ENCODE assay signal across 8 cellular contexts in the genomic region with DNA sequence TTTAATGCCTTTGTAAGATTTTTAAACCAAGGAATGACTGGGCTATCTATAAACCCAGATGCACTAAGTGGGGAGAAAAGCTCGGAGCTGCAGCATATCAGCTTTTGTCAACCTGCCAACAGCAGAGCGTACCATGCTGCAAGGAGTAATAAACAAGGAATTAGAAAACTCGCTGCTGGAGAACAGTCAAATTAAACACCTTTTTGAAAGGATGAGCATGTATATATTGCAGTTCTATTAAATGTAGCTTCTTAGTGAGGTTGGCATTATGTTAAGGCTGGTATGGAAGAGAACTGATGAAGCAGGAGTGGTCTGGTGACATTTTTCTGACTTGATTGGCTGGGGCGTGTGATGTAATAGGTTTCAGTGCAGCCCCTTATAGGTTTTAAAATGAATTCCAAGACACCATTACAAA.
A peak's percentile ranks its signal among the peaks of the same experiment; 100 is the strongest.
DNase-seq lines count a peak whose midpoint lies in the region; ATAC-seq and TF ChIP-seq lines count a peak whose summit lies in the region.
"Had no signal": no experiment of that assay in that cellular context is flagged by ENCODE, and none has a peak within 500 bp of the region (broad histone marks: within the 10 kb centered on the region; RNA-seq: fewer than 3 reads in every experiment).

No MANE protein-coding gene starts in this region.

- no peak for TF ChIP-seq CTCF in IMR-90 (conservative IDR thresholded peaks at IDR 0.05; ENCODE audit: low read depth, low read length)

- in situ Hi-C loops in IMR-90 (cut with MboI; ENCODE audit: low sequenced_read_pairs) = no loop called here

- no TSS peak for BruUV-seq in IMR-90 (replicated peaks; lab: Mats Ljungman, UMichigan)

- H2BK120ac ChIP-seq in IMR-90 (ENCODE audit: low read depth, low read length) (no peak overlapping the region), neuronal stem cell (ENCODE audit: low read depth, low read length) (no peak overlapping the region)

- no peak overlapping the region for H4K91ac ChIP-seq in IMR-90 (ENCODE audit: insufficient read depth, low read depth, low read length)
- no peak overlapping the region for H4K91ac ChIP-seq in neuronal stem cell (ENCODE audit: low read depth, low read length, poor library complexity)

- no peak overlapping the region for H3K4ac ChIP-seq in IMR-90 (ENCODE audit: low read depth, low read length)
- no peak overlapping the region for H3K4ac ChIP-seq in neuronal stem cell (ENCODE audit: low read length)

- H3K27ac ChIP-seq in IMR-90 (ENCODE audit: insufficient read depth, low read length) (no peak overlapping the region), substantia nigra (ENCODE audit: low read depth, low read length, poor library complexity, severe bottlenecking) (peak overlapping the region; percentile 95), neuronal stem cell (replicated peaks; ENCODE audit: low read length) (no peak overlapping the region)

- no peak overlapping the region for H2BK20ac ChIP-seq in IMR-90 (ENCODE audit: low read depth, low read length)

- no peak overlapping the region for H2BK12ac ChIP-seq in neuronal stem cell (ENCODE audit: low read length)

- peak overlapping the region; percentile 35; the same call in 1 of the 2 replicates for H3K4me2 ChIP-seq in IMR-90 (ENCODE audit: low read depth, low read length)
- H3K4me2 ChIP-seq in neuronal stem cell (ENCODE audit: insufficient read depth, low read length, poor library complexity, severe bottlenecking) = no peak overlapping the region

- H3K23ac ChIP-seq in IMR-90 (ENCODE audit: low read depth, low read length) (no peak overlapping the region), neuronal stem cell (ENCODE audit: low read depth, low read length, poor library complexity) (no peak overlapping the region)

- H3K9me3 ChIP-seq in IMR-90 (ENCODE audit: control insufficient read depth, insufficient read depth, low read length) = no peaks in the 10 kb centered on the region
- no peaks in the 10 kb centered on the region for H3K9me3 ChIP-seq in neuronal stem cell (replicated peaks in 1 of 2; ENCODE audit: control insufficient read depth in 2 of 2, insufficient read depth in 1 of 2, low read depth in 1 of 2, low read length in 2 of 2)

- H3K27me3 ChIP-seq in IMR-90 (ENCODE audit: control insufficient read depth, insufficient read depth, low read length) = no peaks in the 10 kb centered on the region
- no peaks in the 10 kb centered on the region for H3K27me3 ChIP-seq in neuronal stem cell (ENCODE audit: control insufficient read depth in 3 of 3, insufficient read depth in 3 of 3, low read depth in 1 of 3, low read length in 3 of 3)

- H4K20me1 ChIP-seq in IMR-90 (ENCODE audit: insufficient read depth, low read length) = no peaks in the 10 kb centered on the region

- ATAC-seq in IMR-90 (ENCODE audit: low read depth) (no peak), HG03139 (IDR thresholded peaks at IDR 0.05; ENCODE audit: unreplicated experiment) (no peak)

- H3K14ac ChIP-seq in IMR-90 (replicated peaks; ENCODE audit: low read depth, low read length) (no peak overlapping the region), neuronal stem cell (ENCODE audit: low read length) (no peak overlapping the region)

- no peak overlapping the region for H4K5ac ChIP-seq in IMR-90 (ENCODE audit: low read depth, low read length)

- TF ChIP-seq RAD21 in IMR-90 (IDR thresholded peaks at IDR 0.05; ENCODE audit: low read length) = no peak

- no peak overlapping the region for H2BK15ac ChIP-seq in IMR-90 (ENCODE audit: low read depth, low read length)
- H2BK15ac ChIP-seq in neuronal stem cell (ENCODE audit: low read length) = no peak overlapping the region

- H3K9me1 ChIP-seq in IMR-90 (ENCODE audit: insufficient read depth, low read length) = no peaks in the 10 kb centered on the region

- no peak overlapping the region for H2AFZ ChIP-seq in IMR-90 (replicated peaks; ENCODE audit: low read length, poor library complexity)
- no peak overlapping the region for H2AFZ ChIP-seq in neuronal stem cell (ENCODE audit: low read length)

- CTCF ChIA-PET in IMR-90 (lab: Yijun Ruan, JAX) = interaction anchor here (1.0 kb wide), 1 partner anchor 170 kb away, joined by 3 read pairs; no protein-coding TSS in a partner anchor

- H3K36me3 ChIP-seq in IMR-90 (ENCODE audit: control insufficient read depth, insufficient read depth, low read length) (peaks cover 6% of the 10 kb centered on the region), neuronal stem cell (replicated peaks in 1 of 2; ENCODE audit: control insufficient read depth in 2 of 2, insufficient read depth in 2 of 2, low read length in 2 of 2) (peaks cover 0 to 31% of the 10 kb centered on the region in 2 donors)

- TF ChIP-seq POLR2A in IMR-90 (IDR thresholded peaks at IDR 0.05; ENCODE audit: low read depth, low read length) = no peak

- 20% methylated on average over 1 of the region's 4 CpGs; no CpG with 5 or more reads in 1 of the 2 experiments for WGBS in IMR-90 (ENCODE audit: extremely low coverage in 2 of 2, insufficient read length in 1 of 2), 2 experiments
- no CpG with 5 or more reads among the region's 4 CpGs for WGBS in neuronal stem cell (ENCODE audit: extremely low coverage in 2 of 2, insufficient read length in 2 of 2, insufficient replicate concordance in 1 of 2), 2 donors

- H3K79me1 ChIP-seq in IMR-90 (ENCODE audit: low read depth in 1 of 2, low read length in 2 of 2) (peaks cover 8 to 14% of the 10 kb centered on the region in 2 experiments; a peak in 3 of 4 replicates), neuronal stem cell (ENCODE audit: low read depth, low read length) (no peaks in the 10 kb centered on the region)

- H2AK9ac ChIP-seq in IMR-90 (replicated peaks; ENCODE audit: low read depth, low read length, poor library complexity) = no peak overlapping the region

- H4K8ac ChIP-seq in IMR-90 (ENCODE audit: low read depth in 2 of 2, low read length in 2 of 2) (no peak overlapping the region), neuronal stem cell (ENCODE audit: low read depth, low read length) (no peak overlapping the region)

- no peak overlapping the region for H3K56ac ChIP-seq in IMR-90 (ENCODE audit: extremely low read depth, insufficient read depth, low read length)

- H3K18ac ChIP-seq in IMR-90 (ENCODE audit: low read depth, low read length) (no peak overlapping the region), neuronal stem cell (ENCODE audit: low read length) (no peak overlapping the region)

- DNase-seq in IMR-90 (peak; percentile 54), cerebellar cortex (ENCODE audit: low spot score) (peak; percentile 81), left kidney (ENCODE audit: low read depth, low spot score) (peak; percentile 54), substantia nigra (lab: John Stamatoyannopoulos, UW) (peak in 23 of 49 donors; percentile 2 to 74 (median 22)), neuronal stem cell (ENCODE audit: low spot score) (no peak), amniotic stem cell (lab: John Stamatoyannopoulos, UW) (no peak)
- DNase-seq: activated B cell treated with CpG ODN at 0.5 μM for 24 hours had no signal

- H3K9ac ChIP-seq in IMR-90 (ENCODE audit: low read depth, low read length) (no peak overlapping the region), neuronal stem cell (ENCODE audit: low read depth, low read length, poor library complexity) (no peak overlapping the region)

- H2AK5ac ChIP-seq in IMR-90 (ENCODE audit: low read depth, low read length) (no peak overlapping the region), neuronal stem cell (ENCODE audit: low read depth, low read length) (no peak overlapping the region)

- H2BK5ac ChIP-seq in IMR-90 (ENCODE audit: low read depth, low read length, poor library complexity, severe bottlenecking) = no peak overlapping the region
- no peak overlapping the region for H2BK5ac ChIP-seq in neuronal stem cell (ENCODE audit: low read length)

- peaks cover 7% of the 10 kb centered on the region for H3K4me1 ChIP-seq in IMR-90 (ENCODE audit: control insufficient read depth, insufficient read depth, low read length)
- H3K4me1 ChIP-seq in neuronal stem cell (ENCODE audit: control insufficient read depth in 2 of 2, insufficient read depth in 1 of 2, low read depth in 1 of 2, low read length in 2 of 2) = peaks cover 6 to 18% of the 10 kb centered on the region in 2 donors

- POLR2A ChIA-PET in IMR-90 (lab: Charles Lee; ENCODE audit: unreplicated experiment) = no interaction called here

- intact Hi-C loops in IMR-90 (cut with micrococcal nuclease) = no loop called here

- H3K4me3 ChIP-seq in IMR-90 (ENCODE audit: insufficient read depth, low read depth, low read length) (no peak overlapping the region), neuronal stem cell (ENCODE audit: low read length in 2 of 2) (no peak overlapping the region)

- dilution Hi-C loops in IMR-90 (cut with HindIII; ENCODE audit: low sequenced_read_pairs, unreplicated experiment) = no loop called here

TF ChIP-seq in IMR-90, 13 proteins besides CTCF, POLR2A, EP300 and RAD21 (continues in another document):
- TF ChIP-seq CEBPB (IDR thresholded peaks at IDR 0.05; ENCODE audit: low read depth, low read length) = no peak
- TF ChIP-seq, protein P1, sequence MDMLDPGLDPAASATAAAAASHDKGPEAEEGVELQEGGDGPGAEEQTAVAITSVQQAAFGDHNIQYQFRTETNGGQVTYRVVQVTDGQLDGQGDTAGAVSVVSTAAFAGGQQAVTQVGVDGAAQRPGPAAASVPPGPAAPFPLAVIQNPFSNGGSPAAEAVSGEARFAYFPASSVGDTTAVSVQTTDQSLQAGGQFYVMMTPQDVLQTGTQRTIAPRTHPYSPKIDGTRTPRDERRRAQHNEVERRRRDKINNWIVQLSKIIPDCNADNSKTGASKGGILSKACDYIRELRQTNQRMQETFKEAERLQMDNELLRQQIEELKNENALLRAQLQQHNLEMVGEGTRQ (IDR thresholded peaks at IDR 0.05; ENCODE audit: low read depth, low read length) = no peak
- TF ChIP-seq CHD1 (IDR thresholded peaks at IDR 0.05; ENCODE audit: low read depth, low read length) = no peak
- TF ChIP-seq MAFK (IDR thresholded peaks at IDR 0.05; ENCODE audit: low read depth, low read length) = no peak
- TF ChIP-seq ELK1 (IDR thresholded peaks at IDR 0.05; ENCODE audit: borderline replicate concordance, low read depth, low read length) = no peak
- TF ChIP-seq BHLHE40 (IDR thresholded peaks at IDR 0.05; ENCODE audit: low read depth, low read length) = no peak
- TF ChIP-seq FOS (IDR thresholded peaks at IDR 0.05; ENCODE audit: low read depth, low read length) = no peak
- no peak for TF ChIP-seq RCOR1 (IDR thresholded peaks at IDR 0.05; ENCODE audit: insufficient replicate concordance, low read length)
- no peak for TF ChIP-seq NFE2L2 (IDR thresholded peaks at IDR 0.05; ENCODE audit: low read depth, low read length)
- TF ChIP-seq RFX5 (IDR thresholded peaks at IDR 0.05; ENCODE audit: low read depth, low read length) = no peak

Comparison
In these comparisons a context has a peak if more than half of its experiments do, and no peak if none do; other contexts are left out.
1. DNase-seq: peak in IMR-90 (single experiment), cerebellar cortex (single experiment) and left kidney (single experiment); none in neuronal stem cell (single experiment) and amniotic stem cell (single experiment).